ENCODE assay signal across 8 cellular contexts in the genomic region with DNA sequence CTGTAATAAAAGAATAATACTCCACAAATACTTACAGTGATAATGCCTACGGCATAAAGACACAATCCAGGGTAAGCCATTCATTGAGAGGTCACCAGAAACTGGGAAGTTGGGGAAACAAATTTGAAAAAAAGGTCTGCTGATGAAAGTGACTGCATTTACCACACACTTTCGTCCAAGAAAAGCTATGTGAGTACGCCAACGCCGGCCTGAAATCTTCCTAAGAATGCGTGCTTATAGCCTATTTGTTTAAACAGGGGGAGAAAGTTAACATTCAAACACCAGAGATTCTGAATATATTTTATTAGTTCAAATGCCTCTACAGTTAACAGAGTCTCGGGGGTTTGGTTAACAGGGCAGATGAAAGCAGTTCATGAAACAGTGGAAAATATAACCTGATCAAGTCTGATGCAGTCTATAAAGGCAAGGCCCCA. TPM values are rescaled to one million over a fixed set of nuclear protein-coding genes. Genes with fewer than 3 reads are reported as not detected.
DNase-seq lines count a peak whose midpoint lies in the region; ATAC-seq and TF ChIP-seq lines count a peak whose summit lies in the region.

No MANE protein-coding gene starts in this region.

- H3K4me3 ChIP-seq in Peyer's patch (peak overlapping the region; percentile 73 to 98 (median 86)), epithelial cell of esophagus (ENCODE audit: low read length) (peak overlapping the region; percentile 85)

- no peak for TF ChIP-seq POLR2A in Peyer's patch (IDR thresholded peaks at IDR 0.05)

- H3K27ac Mint-ChIP-seq in activated CD4-positive, alpha-beta T cell treated with anti-CD3 and anti-CD28 coated beads, Interleukin-2, amount 10 ng/mL, durations not matched to agents 24 days and 14 days: peak overlapping the region; percentile 97
- H3K27ac Mint-ChIP-seq in natural killer cell: peak overlapping the region; percentile 94

- peaks cover 31% of the 10 kb centered on the region for H3K36me3 Mint-ChIP-seq in activated CD4-positive, alpha-beta T cell treated with anti-CD3 and anti-CD28 coated beads, Interleukin-2, amount 10 ng/mL, durations not matched to agents 24 days and 14 days (ENCODE audit: low read depth)
- H3K36me3 Mint-ChIP-seq in natural killer cell: no peaks in the 10 kb centered on the region

- no peaks in the 10 kb centered on the region for H3K27me3 ChIP-seq in Peyer's patch

- ATAC-seq in natural killer cell (peak; percentile 13 to 29 (median 28)), GM18873 (IDR thresholded peaks at IDR 0.05; ENCODE audit: low FRiP score, unreplicated experiment) (no peak)

- H3K27ac ChIP-seq in Peyer's patch: peak overlapping the region; percentile 83 to 97 (median 94)

- no peaks in the 10 kb centered on the region for H3K27me3 Mint-ChIP-seq in activated CD4-positive, alpha-beta T cell treated with anti-CD3 and anti-CD28 coated beads, Interleukin-2, amount 10 ng/mL, durations not matched to agents 24 days and 14 days
- H3K27me3 Mint-ChIP-seq in natural killer cell (ENCODE audit: low read depth in 2 of 2): peaks cover 0 to 5% of the 10 kb centered on the region in 2 donors

- H3K9me3 Mint-ChIP-seq in activated CD4-positive, alpha-beta T cell treated with anti-CD3 and anti-CD28 coated beads, Interleukin-2, amount 10 ng/mL, durations not matched to agents 24 days and 14 days: no peaks in the 10 kb centered on the region
- H3K9me3 Mint-ChIP-seq in natural killer cell: no peaks in the 10 kb centered on the region

- intact Hi-C loops in activated CD4-positive, alpha-beta T cell treated with anti-CD3 and anti-CD28 coated beads, Interleukin-2, amount 10 ng/mL, durations not matched to agents 24 days and 14 days (cut with micrococcal nuclease): loop anchor here (2.0 to 5.0 kb wide), 5 partner anchors 110 to 392 kb away; a partner anchor contains a TSS
- intact Hi-C loops in natural killer cell (cut with micrococcal nuclease): loop anchor here (5.0 to 10.0 kb wide), 2 partner anchors 268 to 390 kb away; a partner anchor contains a TSS

- TF ChIP-seq CTCF in Peyer's patch (IDR thresholded peaks at IDR 0.05) (no peak), epithelial cell of esophagus (IDR thresholded peaks at IDR 0.05; ENCODE audit: insufficient read depth, low read depth, low read length, missing control alignments) (no peak), natural killer cell (IDR thresholded peaks at IDR 0.05) (no peak)

- peak overlapping the region; percentile 99 for H3K4me3 Mint-ChIP-seq in activated CD4-positive, alpha-beta T cell treated with anti-CD3 and anti-CD28 coated beads, Interleukin-2, amount 10 ng/mL, durations not matched to agents 24 days and 14 days
- peak overlapping the region; percentile 93 for H3K4me3 Mint-ChIP-seq in natural killer cell

- no peak for DNase-seq in activated CD4-positive, alpha-beta T cell treated with anti-CD3 and anti-CD28 coated beads, Interleukin-2, amount 10 ng/mL, durations not matched to agents 24 days and 14 days
- DNase-seq in activated CD4-positive, alpha-beta T cell treated with anti-CD3 and anti-CD28 coated beads, Interleukin-2, amount 50 U/mL, for 48 hours: no peak
- DNase-seq in Peyer's patch (no peak), epithelial cell of esophagus (ENCODE audit: low read depth) (no peak), natural killer cell (no peak), activated gamma-delta T cell treated with Interleukin-2 at 50 U/mL for 16 hours (no peak), middle frontal gyrus (ENCODE audit: extremely low spot score, low spot score) (no peak)

- peaks cover 19% of the 10 kb centered on the region for H3K4me1 Mint-ChIP-seq in activated CD4-positive, alpha-beta T cell treated with anti-CD3 and anti-CD28 coated beads, Interleukin-2, amount 10 ng/mL, durations not matched to agents 24 days and 14 days
- H3K4me1 Mint-ChIP-seq in natural killer cell: peaks cover 17 to 18% of the 10 kb centered on the region in 2 donors

- no peaks in the 10 kb centered on the region for H3K9me3 ChIP-seq in Peyer's patch

- peaks cover 0 to 29% (median 0%) of the 10 kb centered on the region in 3 donors for H3K36me3 ChIP-seq in Peyer's patch

- H3K4me1 ChIP-seq in Peyer's patch: peaks cover 0 to 23% (median 3%) of the 10 kb centered on the region in 4 donors

RNA-seq across cellular contexts. Expression of a gene that starts 0.7 kb away (rescaled TPM):
- total RNA-seq in activated CD4-positive, alpha-beta T cell treated with anti-CD3 and anti-CD28 coated beads, Interleukin-2, amount 10 ng/mL, durations not matched to agents 24 days and 14 days: 61.3 and 63.8 TPM in 2 replicates
- 10 to 100 TPM; 10.7 to 23.9 (median 11.1) TPM for total RNA-seq in Peyer's patch
- total RNA-seq in natural killer cell: 10 to 100 TPM; 21.7 to 24.7 (median 21.7) TPM

RNA-seq across cellular contexts. Expression of a gene that starts 21.8 kb away (rescaled TPM):
- not detected in 2 replicates for total RNA-seq in activated CD4-positive, alpha-beta T cell treated with anti-CD3 and anti-CD28 coated beads, Interleukin-2, amount 10 ng/mL, durations not matched to agents 24 days and 14 days
- total RNA-seq in Peyer's patch (not detected), natural killer cell (not detected)
